ENCODE assay signal across 8 cellular contexts in the genomic region with DNA sequence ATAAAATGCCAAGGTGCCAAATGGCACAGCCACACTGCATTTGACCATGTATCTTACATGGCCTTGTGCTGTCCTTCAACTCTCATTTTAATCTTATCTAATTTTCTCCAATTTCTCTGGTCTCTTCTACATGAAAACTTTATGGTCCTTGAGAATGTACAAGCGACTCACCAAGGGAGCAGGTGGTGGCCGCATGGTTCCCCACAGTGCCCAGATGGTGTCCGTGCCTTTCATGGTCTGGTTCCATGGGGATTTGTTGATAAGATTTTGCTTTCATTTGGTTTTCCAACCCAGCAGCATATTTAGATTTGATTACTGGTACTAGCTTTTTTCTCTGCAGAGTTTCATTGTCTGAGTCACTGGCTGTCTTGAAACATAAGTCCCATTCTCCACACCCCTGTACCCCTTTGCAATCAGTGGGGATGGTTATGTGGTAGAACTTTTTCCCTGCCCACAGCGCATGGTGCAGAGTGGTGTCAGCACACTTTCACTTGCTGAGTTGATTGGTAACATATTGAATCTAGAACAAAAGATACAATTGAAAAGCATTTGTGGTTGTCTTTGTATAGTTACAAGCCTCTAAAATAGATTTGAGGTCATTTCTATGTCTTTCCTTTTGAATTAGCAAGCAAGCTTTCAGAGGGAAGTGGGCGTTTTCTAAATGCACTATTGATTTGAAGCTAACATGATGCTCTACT. TPM values are rescaled to one million over a fixed set of nuclear protein-coding genes. Genes with fewer than 3 reads are reported as not detected.
A peak's percentile ranks its signal among the peaks of the same experiment; 100 is the strongest.
DNase-seq lines count a peak whose midpoint lies in the region; ATAC-seq lines count a peak whose summit lies in the region.

No MANE protein-coding gene starts in this region.

- peak; percentile 70 for ATAC-seq in HG02981 (IDR thresholded peaks at IDR 0.05; ENCODE audit: unreplicated experiment)
- ATAC-seq in Right ventricle myocardium superior (ENCODE audit: poor library complexity) = no peak

- intact Hi-C loops in Right ventricle myocardium superior (cut with DNase I) = no loop called here

- peak; percentile 40 to 56 for DNase-seq in activated CD4-positive, alpha-beta T cell treated with anti-CD3 and anti-CD28 coated beads for 24 hours (ENCODE audit: low read depth in 2 of 2)
- DNase-seq in activated CD4-positive, alpha-beta T cell treated with anti-CD3 and anti-CD28 coated beads, Interleukin-2, amount 50 U/mL, for 4 hours = no peak
- peak; percentile 61 for DNase-seq in activated naive CD4-positive, alpha-beta T cell treated with anti-CD3 and anti-CD28 coated beads, Interleukin-2, amount 50 U/mL, for 16 hours
- peak; percentile 33 for DNase-seq in stimulated activated CD8-positive, alpha-beta memory T cell treated with anti-CD3 and anti-CD28 coated beads, Interleukin-7, amount 100 ng/mL, for 24 hours (ENCODE audit: low read depth)
- no peak for DNase-seq in Right ventricle myocardium superior
- no peak for DNase-seq in iPS-NIHi11 (ENCODE audit: low spot score)
- no peak for DNase-seq in NCI-H1694 treated with DMSO at 0.1 percent for 48 hours (lab: John Stamatoyannopoulos, UW)

RNA-seq across cellular contexts. Expression of a gene that starts 24.1 kb away (rescaled TPM):
- total RNA-seq in Right ventricle myocardium superior = 5.0 TPM

Comparison
In these comparisons a context has a peak if more than half of its experiments do, and no peak if none do; other contexts are left out.
1. DNase-seq: peak in activated CD4-positive, alpha-beta T cell treated with anti-CD3 and anti-CD28 coated beads for 24 hours (2 of 2), activated naive CD4-positive, alpha-beta T cell treated with anti-CD3 and anti-CD28 coated beads, Interleukin-2, amount 50 U/mL, for 16 hours (single experiment) and stimulated activated CD8-positive, alpha-beta memory T cell treated with anti-CD3 and anti-CD28 coated beads, Interleukin-7, amount 100 ng/mL, for 24 hours (single experiment); none in activated CD4-positive, alpha-beta T cell treated with anti-CD3 and anti-CD28 coated beads, Interleukin-2, amount 50 U/mL, for 4 hours (0 of 2), Right ventricle myocardium superior (single experiment), iPS-NIHi11 (single experiment) and NCI-H1694 treated with DMSO at 0.1 percent for 48 hours (single experiment).